Comparison of ENCODE assay signal across 1 cellular context in genomic region chr16:51110618-51111234, GRCh38.
TF ChIP-seq lines count a peak whose summit lies in the region.

No MANE protein-coding gene starts in this region.

TF ChIP-seq in liver, 16 proteins besides CTCF, POLR2A, EP300 and RAD21 (continued from another document):
- TF ChIP-seq FOXA2 (IDR thresholded peaks at IDR 0.05) (no peak), RXRA (IDR thresholded peaks at IDR 0.05) (peak in 1 of 2 donors; percentile 20), REST (IDR thresholded peaks at IDR 0.05) (no peak)
